In the genomic region with DNA sequence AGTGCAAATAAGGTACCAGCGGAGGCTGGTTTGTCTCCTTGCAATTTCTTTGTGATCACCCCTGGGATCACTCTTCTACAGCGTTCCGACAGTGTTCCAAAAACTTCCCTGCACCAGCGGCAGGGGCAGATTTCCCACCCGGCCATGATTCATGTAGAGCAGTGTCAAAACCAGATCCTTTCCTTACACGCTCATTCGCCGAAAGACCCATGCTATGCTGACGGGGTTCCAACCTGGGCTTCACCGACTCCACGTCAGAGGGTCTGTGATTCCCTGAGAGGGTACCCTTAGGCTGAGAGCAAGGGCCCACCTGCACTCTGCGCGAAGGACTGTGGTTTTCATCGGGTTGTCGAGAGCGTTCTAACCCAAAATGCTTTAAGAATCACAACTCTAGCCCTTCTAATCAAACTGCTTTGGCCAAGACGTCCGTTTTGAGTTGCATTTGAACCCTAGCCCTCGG, we compare ENCODE assay signal across 8 cellular contexts. TPM values are rescaled to one million over a fixed set of nuclear protein-coding genes. Genes with fewer than 3 reads are reported as not detected.
A peak's percentile ranks its signal among the peaks of the same experiment; 100 is the strongest.
DNase-seq lines count a peak whose midpoint lies in the region; ATAC-seq and TF ChIP-seq lines count a peak whose summit lies in the region.

No MANE protein-coding gene starts in this region.

- DNase-seq in CD4-positive, alpha-beta memory T cell = peak in 1 of 5 donors; percentile 55
- DNase-seq in activated CD8-positive, alpha-beta T cell treated with anti-CD3 and anti-CD28 coated beads for 36 hours = peak; percentile 57
- DNase-seq in occipital lobe (lab: John Stamatoyannopoulos, UW) = peak; percentile 42
- DNase-seq in HK-2 (ENCODE audit: unreplicated experiment) = no peak
- DNase-seq in NCI-H1436 treated with DMSO at 0.1 percent for 48 hours (lab: John Stamatoyannopoulos, UW) = no peak

- POLR2A ChIA-PET in CD4-positive, alpha-beta memory T cell (lab: Charles Lee; ENCODE audit: partially characterized antibody) = interaction anchor here (0.6 to 1.6 kb wide), 6 partner anchors 10 to 972 kb away, joined by 3 to 4 read pairs (median 3); a partner anchor contains a TSS
- POLR2A ChIA-PET in activated CD8-positive, alpha-beta T cell treated with anti-CD3 and anti-CD28 coated beads for 36 hours (lab: Charles Lee) = interaction anchor here (0.6 to 1.0 kb wide), 3 partner anchors 20 to 36 kb away, joined by 3 read pairs; no protein-coding TSS in a partner anchor

- TF ChIP-seq EP300 in gastroesophageal sphincter (IDR thresholded peaks at IDR 0.05) = no peak

- ATAC-seq in GM19438 (IDR thresholded peaks at IDR 0.05; ENCODE audit: low read depth, unreplicated experiment) (peak; percentile 36), HG03460 (IDR thresholded peaks at IDR 0.05; ENCODE audit: unreplicated experiment) (peak; percentile 27), gastroesophageal sphincter (peak; percentile 65)
- ATAC-seq in activated CD8-positive, alpha-beta T cell treated with anti-CD3 and anti-CD28 coated beads for 36 hours = peak; percentile 48

- no peak for TF ChIP-seq CTCF in activated CD8-positive, alpha-beta T cell treated with anti-CD3 and anti-CD28 coated beads for 36 hours (IDR thresholded peaks at IDR 0.05)
- peak in 2 of 4 experiments; percentile 38 to 41 for TF ChIP-seq CTCF in gastroesophageal sphincter (IDR thresholded peaks at IDR 0.05)

- H3K36me3 Mint-ChIP-seq in CD4-positive, alpha-beta memory T cell = peaks cover 14 to 28% of the 10 kb centered on the region in 2 donors
- peaks cover 20% of the 10 kb centered on the region for H3K36me3 Mint-ChIP-seq in activated CD8-positive, alpha-beta T cell treated with anti-CD3 and anti-CD28 coated beads for 36 hours (ENCODE audit: low read depth)

- intact Hi-C loops in CD4-positive, alpha-beta memory T cell (cut with micrococcal nuclease) = no loop called here
- intact Hi-C loops in activated CD8-positive, alpha-beta T cell treated with anti-CD3 and anti-CD28 coated beads for 36 hours (cut with micrococcal nuclease) = no loop called here

- no peaks in the 10 kb centered on the region for H3K27me3 Mint-ChIP-seq in CD4-positive, alpha-beta memory T cell
- no peaks in the 10 kb centered on the region for H3K27me3 Mint-ChIP-seq in activated CD8-positive, alpha-beta T cell treated with anti-CD3 and anti-CD28 coated beads for 36 hours

- H3K4me3 ChIP-seq in CD4-positive, alpha-beta memory T cell (ENCODE audit: low read length in 2 of 2) = peak overlapping the region; percentile 66 to 77
- H3K4me3 ChIP-seq in gastroesophageal sphincter = peak overlapping the region; percentile 54 to 82

- TF ChIP-seq POLR2A in gastroesophageal sphincter (IDR thresholded peaks at IDR 0.05) = no peak

- peaks cover 11% of the 10 kb centered on the region for H3K4me1 ChIP-seq in CD4-positive, alpha-beta memory T cell (ENCODE audit: insufficient read depth, low read length)
- peaks cover 0 to 45% (median 5%) of the 10 kb centered on the region in 3 donors for H3K4me1 ChIP-seq in gastroesophageal sphincter

- H3K4me3 Mint-ChIP-seq in CD4-positive, alpha-beta memory T cell = peak overlapping the region; percentile 91 to 97 (median 95)
- H3K4me3 Mint-ChIP-seq in activated CD8-positive, alpha-beta T cell treated with anti-CD3 and anti-CD28 coated beads for 36 hours = peak overlapping the region; percentile 95

- H3K27ac ChIP-seq in CD4-positive, alpha-beta memory T cell (ENCODE audit: low read depth, low read length) = peak overlapping the region; percentile 65
- H3K27ac ChIP-seq in gastroesophageal sphincter = peak overlapping the region; percentile 8 to 85 (median 80)

- WGBS in gastroesophageal sphincter (ENCODE audit: low coverage in 1 of 2), 2 donors = 1 to 5% methylated on average over 4 to 10 of the region's 19 CpGs

- peaks cover 0 to 12% (median 0%) of the 10 kb centered on the region in 8 donors for H3K9me3 Mint-ChIP-seq in CD4-positive, alpha-beta memory T cell
- H3K9me3 Mint-ChIP-seq in activated CD8-positive, alpha-beta T cell treated with anti-CD3 and anti-CD28 coated beads for 36 hours = no peaks in the 10 kb centered on the region

- CTCF ChIA-PET in CD4-positive, alpha-beta memory T cell (lab: Charles Lee; ENCODE audit: partially characterized antibody) = no interaction called here
- CTCF ChIA-PET in activated CD8-positive, alpha-beta T cell treated with anti-CD3 and anti-CD28 coated beads for 36 hours (lab: Charles Lee) = interaction anchor here (1.8 kb wide), 1 partner anchor 24 kb away, joined by 4 read pairs; no protein-coding TSS in a partner anchor

- H3K4me1 Mint-ChIP-seq in CD4-positive, alpha-beta memory T cell = peaks cover 14 to 42% (median 28%) of the 10 kb centered on the region in 4 donors
- peaks cover 22% of the 10 kb centered on the region for H3K4me1 Mint-ChIP-seq in activated CD8-positive, alpha-beta T cell treated with anti-CD3 and anti-CD28 coated beads for 36 hours (ENCODE audit: low read depth)

- no peaks in the 10 kb centered on the region for H3K9me3 ChIP-seq in CD4-positive, alpha-beta memory T cell (ENCODE audit: control insufficient read depth in 1 of 2, low read length in 2 of 2)
- no peaks in the 10 kb centered on the region for H3K9me3 ChIP-seq in gastroesophageal sphincter

- H3K27ac Mint-ChIP-seq in CD4-positive, alpha-beta memory T cell = peak overlapping the region; percentile 81 to 98 (median 94)
- peak overlapping the region; percentile 96 for H3K27ac Mint-ChIP-seq in activated CD8-positive, alpha-beta T cell treated with anti-CD3 and anti-CD28 coated beads for 36 hours

- no peaks in the 10 kb centered on the region for H3K27me3 ChIP-seq in CD4-positive, alpha-beta memory T cell (ENCODE audit: insufficient read depth, low read length)
- no peaks in the 10 kb centered on the region for H3K27me3 ChIP-seq in gastroesophageal sphincter

- H3K36me3 ChIP-seq in CD4-positive, alpha-beta memory T cell (ENCODE audit: insufficient read depth, low read length) = peaks cover 4% of the 10 kb centered on the region
- peaks cover 0 to 33% of the 10 kb centered on the region in 2 donors for H3K36me3 ChIP-seq in gastroesophageal sphincter

RNA-seq across cellular contexts. Expression of a gene that starts 0.4 kb away (rescaled TPM):
- total RNA-seq in CD4-positive, alpha-beta memory T cell = 10 to 100 TPM; 20.9 to 27.5 TPM
- polyA plus RNA-seq in CD4-positive, alpha-beta memory T cell = 10 to 100 TPM; 24.4 to 26.1 TPM
- 10 to 100 TPM; 30.1 to 33.8 TPM for total RNA-seq in activated CD8-positive, alpha-beta T cell treated with anti-CD3 and anti-CD28 coated beads for 36 hours
- total RNA-seq in gastroesophageal sphincter = 10 to 100 TPM; 10.4 to 13.9 (median 11.6) TPM
- 29.0 TPM for total RNA-seq in occipital lobe

Comparison
In these comparisons a context has a peak if more than half of its experiments do, and no peak if none do; other contexts are left out.
1. DNase-seq: peak in activated CD8-positive, alpha-beta T cell treated with anti-CD3 and anti-CD28 coated beads for 36 hours (single experiment) and occipital lobe (single experiment); none in HK-2 (single experiment) and NCI-H1436 treated with DMSO at 0.1 percent for 48 hours (single experiment).
2. Peak in every context shown above with its lines, with median percentiles within 50 percentile points of each other: ATAC-seq.